In the genomic region with DNA sequence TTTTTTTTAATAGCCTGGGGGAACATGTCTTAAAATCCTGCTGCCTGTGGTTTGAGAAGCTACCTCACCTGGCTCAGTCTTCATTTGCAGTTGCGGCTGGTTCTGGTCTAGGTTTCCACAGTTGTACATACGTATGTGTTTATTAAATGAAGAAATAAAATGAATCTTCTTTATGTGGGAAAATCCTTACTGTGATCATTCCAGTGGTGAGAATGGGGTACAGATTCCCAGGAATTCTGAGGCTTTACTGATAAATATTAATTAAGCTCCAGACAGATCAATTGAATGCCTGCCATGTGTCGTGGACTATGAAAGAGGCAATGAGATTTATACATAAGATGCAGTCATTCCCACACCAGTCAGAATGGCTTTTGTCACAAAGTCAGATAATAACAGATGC, we compare ENCODE assay signal across 11 cellular contexts.
"Had no signal": no experiment of that assay in that cellular context is flagged by ENCODE, and none has a peak within 500 bp of the region (broad histone marks: within the 10 kb centered on the region; RNA-seq: fewer than 3 reads in every experiment).

No MANE protein-coding gene starts in this region.

- FAIRE-seq: H1, H54 had no signal

- H3K27ac ChIP-seq: GM23248 had no signal

- ATAC-seq: GM23338, HCT116 had no signal

- DNase-seq: GM23248, GOT3, H7, H9, HCEC 1CT, HFFc6 had no signal

- H3K4me3 ChIP-seq: GM23248, HAP-1 had no signal

- H3K9me3 ChIP-seq: HAP-1 had no signal

- H3K36me3 ChIP-seq: HAP-1 had no signal

- H2AFZ ChIP-seq: GM23248, GM23338 had no signal

- H3K4me1 ChIP-seq: HAP-1 had no signal

- H3K9ac ChIP-seq: GM23248 had no signal

- H3K4me2 ChIP-seq: GM23338 had no signal
